Comparison of ENCODE assay signal across 12 cellular contexts in the genomic region with DNA sequence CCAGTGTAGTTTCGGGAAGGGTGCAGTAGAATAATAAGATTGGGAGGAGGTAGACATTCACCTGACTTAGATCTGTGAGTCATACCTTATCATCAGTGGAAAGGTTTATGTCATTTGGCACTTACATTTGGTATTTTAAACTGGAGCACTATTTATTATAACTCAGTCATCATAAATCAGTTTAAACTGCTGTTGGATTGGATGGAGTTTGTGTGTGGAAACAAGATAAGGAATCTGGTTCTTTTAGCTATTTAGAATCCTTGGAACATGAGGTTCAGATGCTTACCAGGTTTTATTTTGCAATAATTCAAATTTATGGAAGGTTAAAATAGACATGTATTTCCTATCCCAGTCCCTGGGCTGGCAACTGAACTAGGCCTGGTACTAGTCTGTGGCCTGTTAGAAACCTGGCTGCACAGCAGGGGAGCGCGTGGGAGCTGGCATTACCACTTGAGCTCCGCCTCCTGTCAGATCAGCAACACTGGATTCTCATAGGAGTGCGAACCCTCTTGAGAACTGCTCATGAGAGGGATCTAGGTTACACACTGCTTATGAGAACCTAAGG. TPM values are rescaled to one million over a fixed set of nuclear protein-coding genes. Genes with fewer than 3 reads are reported as not detected.
DNase-seq lines count a peak whose midpoint lies in the region; ATAC-seq and TF ChIP-seq lines count a peak whose summit lies in the region.
"Had no signal": no experiment of that assay in that cellular context is flagged by ENCODE, and none has a peak within 500 bp of the region (broad histone marks: within the 10 kb centered on the region; RNA-seq: fewer than 3 reads in every experiment).

No MANE protein-coding gene starts in this region.

- no peak overlapping the region for H3K27ac Mint-ChIP-seq in stimulated activated naive CD8-positive, alpha-beta T cell treated with anti-CD3 and anti-CD28 coated beads, Interleukin-15, amount 100 ng/mL, for 72 hours
- H3K27ac Mint-ChIP-seq: activated CD4-positive, alpha-beta T cell treated with anti-CD3 and anti-CD28 coated beads, Interleukin-2, amount 10 ng/mL, durations not matched to agents 7 days and 5 days had no signal

- H3K4me1 Mint-ChIP-seq in stimulated activated naive CD8-positive, alpha-beta T cell treated with anti-CD3 and anti-CD28 coated beads, Interleukin-15, amount 100 ng/mL, for 72 hours, result peaks cover 23% of the 10 kb centered on the region

- peak; percentile 33 for DNase-seq in stimulated activated naive CD8-positive, alpha-beta T cell treated with anti-CD3 and anti-CD28 coated beads, Interleukin-15, Interleukin-2, amounts not matched to agents 100 U/mL and 50 U/mL, for 24 hours
- no peak for DNase-seq in stimulated activated naive CD8-positive, alpha-beta T cell treated with anti-CD3 and anti-CD28 coated beads, Interleukin-15, amount 100 ng/mL, for 72 hours
- DNase-seq in adrenal gland, result peak; percentile 35 to 82 (median 64)
- DNase-seq in left lobe of liver (ENCODE audit: low spot score), result no peak
- DNase-seq in NCI-H146 treated with DMSO at 0.1 percent for 48 hours (lab: John Stamatoyannopoulos, UW; ENCODE audit: unreplicated experiment), result no peak
- no peak for DNase-seq in hippocampal formation (lab: John Stamatoyannopoulos, UW)
- no peak for DNase-seq in GM13976 (ENCODE audit: low spot score)
- DNase-seq: activated CD4-positive, alpha-beta T cell treated with anti-CD3 and anti-CD28 coated beads, Interleukin-2, amount 10 ng/mL, durations not matched to agents 7 days and 5 days; NCI-H1048 had no signal

- H3K9me3 ChIP-seq in adrenal gland (replicated peaks in 1 of 3), result no peaks in the 10 kb centered on the region
- H3K9me3 ChIP-seq: esophagus muscularis mucosa, tibial artery had no signal

- peaks cover 10 to 28% of the 10 kb centered on the region in 2 donors for H3K4me1 ChIP-seq in adrenal gland (replicated peaks in 1 of 2)

- H3K9me3 Mint-ChIP-seq in stimulated activated naive CD8-positive, alpha-beta T cell treated with anti-CD3 and anti-CD28 coated beads, Interleukin-15, amount 100 ng/mL, for 72 hours, result no peaks in the 10 kb centered on the region
- H3K9me3 Mint-ChIP-seq: activated CD4-positive, alpha-beta T cell treated with anti-CD3 and anti-CD28 coated beads, Interleukin-2, amount 10 ng/mL, durations not matched to agents 7 days and 5 days had no signal

- in situ Hi-C loops in GM13976 (cut with MboI; ENCODE audit: low sequenced_read_pairs, unreplicated experiment), result no loop called here

- WGBS in adrenal gland, 4 donors, result 50 to 64% (median 57%) methylated on average over 5 of the region's 5 CpGs

- peak; percentile 84 for ATAC-seq in stimulated activated naive CD8-positive, alpha-beta T cell treated with anti-CD3 and anti-CD28 coated beads, Interleukin-15, Interleukin-2, amounts not matched to agents 100 U/mL and 50 U/mL, for 24 hours
- ATAC-seq in stimulated activated naive CD8-positive, alpha-beta T cell treated with anti-CD3 and anti-CD28 coated beads, Interleukin-15, amount 100 ng/mL, for 72 hours, result no peak
- ATAC-seq in left lobe of liver (peak; percentile 91), GM21717 (IDR thresholded peaks at IDR 0.05; ENCODE audit: unreplicated experiment) (no peak)

- no peaks in the 10 kb centered on the region for H3K27me3 ChIP-seq in adrenal gland
- H3K27me3 ChIP-seq: esophagus muscularis mucosa, tibial artery had no signal

- H3K4me3 ChIP-seq in adrenal gland, result no peak overlapping the region
- H3K4me3 ChIP-seq: esophagus muscularis mucosa, tibial artery had no signal

- intact Hi-C loops in adrenal gland (cut with DNase I), result no loop called here

- TF ChIP-seq CTCF in adrenal gland (IDR thresholded peaks at IDR 0.05), result no peak
- TF ChIP-seq CTCF in GM13976 (IDR thresholded peaks at IDR 0.05; ENCODE audit: borderline replicate concordance, control extremely low read depth, extremely low read depth, insufficient read depth, missing control alignments), result no peak

- H3K27ac ChIP-seq in adrenal gland, result peak overlapping the region in 3 of 5 donors; percentile 40 to 69 (median 45)
- H3K27ac ChIP-seq: esophagus muscularis mucosa, tibial artery had no signal

- no peak for TF ChIP-seq POLR2A in adrenal gland (IDR thresholded peaks at IDR 0.05)

- no peaks in the 10 kb centered on the region for H3K27me3 Mint-ChIP-seq in stimulated activated naive CD8-positive, alpha-beta T cell treated with anti-CD3 and anti-CD28 coated beads, Interleukin-15, amount 100 ng/mL, for 72 hours
- H3K27me3 Mint-ChIP-seq: activated CD4-positive, alpha-beta T cell treated with anti-CD3 and anti-CD28 coated beads, Interleukin-2, amount 10 ng/mL, durations not matched to agents 7 days and 5 days had no signal

- H3K4me3 Mint-ChIP-seq in stimulated activated naive CD8-positive, alpha-beta T cell treated with anti-CD3 and anti-CD28 coated beads, Interleukin-15, amount 100 ng/mL, for 72 hours, result peak overlapping the region in 1 of 2 donors; percentile 10
- H3K4me3 Mint-ChIP-seq: activated CD4-positive, alpha-beta T cell treated with anti-CD3 and anti-CD28 coated beads, Interleukin-2, amount 10 ng/mL, durations not matched to agents 7 days and 5 days had no signal

- H3K36me3 ChIP-seq in adrenal gland (replicated peaks in 1 of 2), result no peaks in the 10 kb centered on the region
- H3K36me3 ChIP-seq: esophagus muscularis mucosa, tibial artery had no signal

RNA-seq across cellular contexts. Expression of a gene that starts 34.5 kb away (rescaled TPM):
- total RNA-seq in adrenal gland (100 to 1,000 TPM in 5 of 8 donors, 10 to 100 TPM in 3; 75.4 to 197 (median 105) TPM), left lobe of liver (36.4 TPM)
- polyA plus RNA-seq in adrenal gland, result 100 to 1,000 TPM in 1 of 3 donors, 10 to 100 TPM in 2; 46.5 to 125 (median 48.6) TPM

RNA-seq across cellular contexts. Expression of a gene that starts 58.9 kb away (rescaled TPM):
- total RNA-seq in adrenal gland (100 to 1,000 TPM in 5 of 8 donors, 10 to 100 TPM in 3; 56.9 to 157 (median 107) TPM), left lobe of liver (215 TPM)
- polyA plus RNA-seq in adrenal gland, result 100 to 1,000 TPM in 2 of 3 donors, 10 to 100 TPM in 1; 69.2 to 154 (median 109) TPM

Comparison
In these comparisons a context has a peak if more than half of its experiments do, and no peak if none do; other contexts are left out.
1. ATAC-seq: peak in stimulated activated naive CD8-positive, alpha-beta T cell treated with anti-CD3 and anti-CD28 coated beads, Interleukin-15, Interleukin-2, amounts not matched to agents 100 U/mL and 50 U/mL, for 24 hours (single experiment) and left lobe of liver (single experiment); none in stimulated activated naive CD8-positive, alpha-beta T cell treated with anti-CD3 and anti-CD28 coated beads, Interleukin-15, amount 100 ng/mL, for 72 hours (single experiment) and GM21717 (single experiment).
2. DNase-seq: peak in stimulated activated naive CD8-positive, alpha-beta T cell treated with anti-CD3 and anti-CD28 coated beads, Interleukin-15, Interleukin-2, amounts not matched to agents 100 U/mL and 50 U/mL, for 24 hours (single experiment) and adrenal gland (7 of 7); none in stimulated activated naive CD8-positive, alpha-beta T cell treated with anti-CD3 and anti-CD28 coated beads, Interleukin-15, amount 100 ng/mL, for 72 hours (0 of 2), left lobe of liver (single experiment), NCI-H146 treated with DMSO at 0.1 percent for 48 hours (single experiment), hippocampal formation (0 of 2) and GM13976 (single experiment).